Comparison of ENCODE assay signal across 21 cellular contexts in genomic region chr18:13237073-13237472, GRCh38. TPM values are rescaled to one million over a fixed set of nuclear protein-coding genes. Genes with fewer than 3 reads are reported as not detected.
"Had no signal": no experiment of that assay in that cellular context is flagged by ENCODE, and none has a peak within 500 bp of the region (broad histone marks: within the 10 kb centered on the region; RNA-seq: fewer than 3 reads in every experiment).

No MANE protein-coding gene starts in this region.

- H3K27me3 ChIP-seq: cardiac muscle cell, dorsolateral prefrontal cortex, foreskin keratinocyte, right atrium auricular region, upper lobe of left lung had no signal

- H3K9me3 ChIP-seq: right atrium auricular region, upper lobe of left lung had no signal

- H3K4me3 ChIP-seq: cardiac muscle cell, dorsolateral prefrontal cortex, lung, right atrium auricular region, skin epidermis, upper lobe of left lung had no signal

- H3K27ac ChIP-seq: cardiac muscle cell, dorsolateral prefrontal cortex, epithelial cell of prostate, foreskin keratinocyte, upper lobe of left lung had no signal

- ATAC-seq: activated T-cell treated with anti-CD3 and anti-CD28 coated beads, Interleukin-2, amount 50 U/mL, for 4 hours; foreskin keratinocyte; left colon had no signal

- H3K4me1 Mint-ChIP-seq: activated naive CD4-positive, alpha-beta T cell treated with anti-CD3 and anti-CD28 coated beads, Interleukin-2, amount 50 U/mL, for 24 hours had no signal

- H3K4me1 ChIP-seq: foreskin keratinocyte, upper lobe of left lung had no signal

- H3K4me3 Mint-ChIP-seq: activated naive CD4-positive, alpha-beta T cell treated with anti-CD3 and anti-CD28 coated beads, Interleukin-2, amount 50 U/mL, for 24 hours; activated T-cell treated with anti-CD3 and anti-CD28 coated beads, Interleukin-2, amount 50 U/mL, for 4 hours; nephron progenitor cell; stimulated activated naive CD8-positive, alpha-beta T cell treated with anti-CD3 and anti-CD28 coated beads, Interleukin-15, Interleukin-2, amounts not matched to agents 100 ng/mL and 50 ng/mL, for 24 hours had no signal

- H3K27me3 Mint-ChIP-seq: activated naive CD4-positive, alpha-beta T cell treated with anti-CD3 and anti-CD28 coated beads, Interleukin-2, amount 50 U/mL, for 24 hours; progenitor cell of endocrine pancreas; stimulated activated naive CD8-positive, alpha-beta T cell treated with anti-CD3 and anti-CD28 coated beads, Interleukin-15, Interleukin-2, amounts not matched to agents 100 ng/mL and 50 ng/mL, for 24 hours had no signal

- H3K36me3 ChIP-seq: cardiac muscle cell, right atrium auricular region, upper lobe of left lung had no signal

- H3K27ac Mint-ChIP-seq: activated naive CD4-positive, alpha-beta T cell treated with anti-CD3 and anti-CD28 coated beads, Interleukin-2, amount 50 U/mL, for 24 hours; nephron progenitor cell; progenitor cell of endocrine pancreas; stimulated activated naive CD8-positive, alpha-beta T cell treated with anti-CD3 and anti-CD28 coated beads, Interleukin-15, Interleukin-2, amounts not matched to agents 100 ng/mL and 50 ng/mL, for 24 hours had no signal

- DNase-seq: activated CD4-positive, alpha-beta T cell treated with anti-CD3 and anti-CD28 coated beads, Interleukin-2, amount 50 U/mL, for 1 hour; activated gamma-delta T cell; activated T-cell treated with anti-CD3 and anti-CD28 coated beads, Interleukin-2, amount 50 U/mL, for 4 hours; foreskin keratinocyte; glutamatergic neuron; hippocampal formation; left colon; nephron progenitor cell; T-helper 1 cell; T-helper 9 cell; upper lobe of left lung had no signal

- H3K9me3 Mint-ChIP-seq: activated naive CD4-positive, alpha-beta T cell treated with anti-CD3 and anti-CD28 coated beads, Interleukin-2, amount 50 U/mL, for 24 hours; activated T-cell treated with anti-CD3 and anti-CD28 coated beads, Interleukin-2, amount 50 U/mL, for 4 hours; nephron progenitor cell; stimulated activated naive CD8-positive, alpha-beta T cell treated with anti-CD3 and anti-CD28 coated beads, Interleukin-15, Interleukin-2, amounts not matched to agents 100 ng/mL and 50 ng/mL, for 24 hours had no signal

- H3K36me3 Mint-ChIP-seq: activated naive CD4-positive, alpha-beta T cell treated with anti-CD3 and anti-CD28 coated beads, Interleukin-2, amount 50 U/mL, for 24 hours had no signal

RNA-seq across cellular contexts. Expression of gene LDLRAD4, which starts 18.5 kb away (rescaled TPM):
- total RNA-seq: fibroblast of lung, foreskin keratinocyte had no signal
- polyA plus RNA-seq: fibroblast of lung, foreskin keratinocyte had no signal
